ENCODE assay signal across 24 cellular contexts in the genomic region with DNA sequence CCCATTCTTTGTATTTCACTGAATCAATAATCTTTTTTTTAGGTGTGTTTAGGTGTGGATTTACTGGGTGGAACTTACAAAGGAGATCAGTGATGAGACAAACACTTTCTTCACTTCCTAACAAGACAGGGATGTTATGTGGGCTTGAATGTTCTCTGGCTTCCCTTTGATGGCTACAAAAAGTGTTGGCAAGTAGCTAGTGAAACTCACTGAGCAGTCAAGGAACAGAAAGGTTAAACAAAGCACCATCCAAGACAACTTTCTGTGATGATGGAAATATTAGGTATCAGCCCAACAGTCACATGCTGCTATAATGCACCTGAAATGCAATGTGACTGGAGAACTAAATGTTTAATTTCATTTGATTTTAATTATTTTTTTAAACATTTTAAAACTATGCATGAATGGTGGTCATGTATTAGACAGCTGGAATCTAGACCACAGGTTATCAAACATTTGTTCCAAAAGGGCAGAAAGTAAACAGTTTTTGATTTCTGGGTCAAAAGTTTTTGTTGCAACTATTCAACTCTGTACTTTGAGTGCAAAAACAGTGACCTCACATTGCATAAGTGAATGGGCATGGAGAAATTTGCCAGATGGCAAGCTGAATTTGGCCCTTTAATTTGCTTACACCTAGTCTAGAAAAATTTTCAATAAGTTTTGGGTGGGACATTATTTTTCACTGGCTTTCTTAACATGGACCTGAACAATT.
DNase-seq lines count a peak whose midpoint lies in the region; ATAC-seq and TF ChIP-seq lines count a peak whose summit lies in the region.
"Had no signal": no experiment of that assay in that cellular context is flagged by ENCODE, and none has a peak within 500 bp of the region (broad histone marks: within the 10 kb centered on the region; RNA-seq: fewer than 3 reads in every experiment).

No MANE protein-coding gene starts in this region.

- no peak for TF ChIP-seq RAD21 in HCT116 (IDR thresholded peaks at IDR 0.05; ENCODE audit: low read depth)

- H3K9me3 ChIP-seq in HCT116 (ENCODE audit: control insufficient read depth in 1 of 2, insufficient read depth in 1 of 2, low read depth in 1 of 2, low read length in 2 of 2), result no peaks in the 10 kb centered on the region
- no peaks in the 10 kb centered on the region for H3K9me3 ChIP-seq in MM.1S (replicated peaks; ENCODE audit: insufficient read depth, low read length)
- no peaks in the 10 kb centered on the region for H3K9me3 ChIP-seq in right lobe of liver
- H3K9me3 ChIP-seq: A549, BE2C had no signal

- H3K9me2 ChIP-seq in HCT116 (ENCODE audit: insufficient read depth) (no peaks in the 10 kb centered on the region), MM.1S (replicated peaks; ENCODE audit: insufficient read depth, low read length) (no peaks in the 10 kb centered on the region)

- H3K4me3 ChIP-seq in HCT116 (replicated peaks in 1 of 2; ENCODE audit: low read depth in 1 of 2, low read length in 2 of 2), result no peak overlapping the region
- H3K4me3 ChIP-seq in MM.1S (ENCODE audit: low read length), result no peak overlapping the region
- no peak overlapping the region for H3K4me3 ChIP-seq in right lobe of liver
- H3K4me3 ChIP-seq: A549; BLaER1 treated with 17β-estradiol and CSF1 and Interleukin-3, amounts not matched to agents 10 nM and 100 nM; GM12878 had no signal

- H3K4me2 ChIP-seq in HCT116 (ENCODE audit: low read length) (no peak overlapping the region), MM.1S (ENCODE audit: low read depth, low read length) (no peak overlapping the region)
- H3K4me2 ChIP-seq: A549; BLaER1 treated with 17β-estradiol and CSF1 and Interleukin-3, amounts not matched to agents 10 nM and 100 nM had no signal

- H3K27me3 ChIP-seq in HCT116 (ENCODE audit: insufficient read depth, low read length) (no peaks in the 10 kb centered on the region), MM.1S (replicated peaks; ENCODE audit: insufficient read depth, low read length) (no peaks in the 10 kb centered on the region), right lobe of liver (no peaks in the 10 kb centered on the region), foreskin keratinocyte (no peaks in the 10 kb centered on the region)
- H3K27me3 ChIP-seq: BE2C; BLaER1 treated with 17β-estradiol and CSF1 and Interleukin-3, amounts not matched to agents 10 nM and 100 nM had no signal

- no TSS peak for BruUV-seq in HCT116 (replicated peaks; lab: Mats Ljungman, UMichigan)

- H3K9ac ChIP-seq in HCT116 (ENCODE audit: low read length), result no peak overlapping the region
- H3K9ac ChIP-seq in MM.1S (ENCODE audit: low read length), result no peak overlapping the region
- H3K9ac ChIP-seq: BLaER1 treated with 17β-estradiol and CSF1 and Interleukin-3, amounts not matched to agents 10 nM and 100 nM had no signal

- TF ChIP-seq POLR2A in HCT116 (IDR thresholded peaks at IDR 0.05; ENCODE audit: borderline replicate concordance, extremely low read depth, insufficient read depth, insufficient read length) (no peak), right lobe of liver (IDR thresholded peaks at IDR 0.05) (no peak)

- TF ChIP-seq CTCF in HCT116 (IDR thresholded peaks at IDR 0.05 in 2 of 3, conservative IDR thresholded peaks at IDR 0.05 in 1 of 3; ENCODE audit: borderline replicate concordance in 1 of 3, insufficient read depth in 1 of 3, low read depth in 2 of 3, low read length in 2 of 3) (no peak), MM.1S (IDR thresholded peaks at IDR 0.05; ENCODE audit: low read length) (no peak), right lobe of liver (IDR thresholded peaks at IDR 0.05) (no peak), foreskin keratinocyte (conservative IDR thresholded peaks at IDR 0.05) (no peak)

- POLR2A ChIA-PET in HCT116 (lab: Charles Lee), result no interaction called here

- DNase-seq in HCT116 (ENCODE audit: low read depth, low spot score) (no peak), MM.1S (peak; percentile 9), left lobe of liver (ENCODE audit: low spot score) (no peak), right lobe of liver (peak in 1 of 3 donors; percentile 49), foreskin keratinocyte (no peak), NCI-H526 (lab: John Stamatoyannopoulos, UW) (no peak)
- DNase-seq: 8988T; ACHN; AML-193; BE2C; CD4-positive, alpha-beta T cell; CD8-positive, alpha-beta memory T cell; DMS 273 treated with DMSO at 0.1 percent for 48 hours; DMS79; EL; GDM1; GOT3; H7; HCEC 1CT had no signal

- H3K79me2 ChIP-seq in HCT116 (ENCODE audit: insufficient read depth, low read length), result no peaks in the 10 kb centered on the region
- H3K79me2 ChIP-seq in MM.1S (ENCODE audit: low read length), result no peaks in the 10 kb centered on the region

- H2AFZ ChIP-seq in HCT116 (ENCODE audit: low read depth, low read length, poor library complexity, severe bottlenecking) (peak overlapping the region; percentile 56), MM.1S (ENCODE audit: low read length) (no peak overlapping the region)

- H3K36me3 ChIP-seq in HCT116 (ENCODE audit: control insufficient read depth in 1 of 2, insufficient read depth in 2 of 2, low read length in 2 of 2), result no peaks in the 10 kb centered on the region
- no peaks in the 10 kb centered on the region for H3K36me3 ChIP-seq in MM.1S (replicated peaks; ENCODE audit: insufficient read depth, low read length)
- no peaks in the 10 kb centered on the region for H3K36me3 ChIP-seq in right lobe of liver
- H3K36me3 ChIP-seq: BE2C; BLaER1 treated with 17β-estradiol and CSF1 and Interleukin-3, amounts not matched to agents 10 nM and 100 nM had no signal

- ATAC-seq in HCT116, result no peak
- ATAC-seq in left lobe of liver, result peak; percentile 92
- peak; percentile 90 to 97 (median 94) for ATAC-seq in right lobe of liver
- ATAC-seq in GM18858 (IDR thresholded peaks at IDR 0.05; ENCODE audit: unreplicated experiment), result no peak
- ATAC-seq in foreskin keratinocyte, result no peak
- ATAC-seq in HG02840 (IDR thresholded peaks at IDR 0.05; ENCODE audit: low FRiP score, unreplicated experiment), result no peak
- ATAC-seq: A549, GM12878 had no signal

- H3K4me1 ChIP-seq in HCT116 (ENCODE audit: control insufficient read depth in 1 of 2, insufficient read depth in 2 of 2, low read length in 2 of 2) (no peaks in the 10 kb centered on the region), MM.1S (ENCODE audit: low read length) (no peaks in the 10 kb centered on the region), right lobe of liver (peaks cover 0 to 18% (median 4%) of the 10 kb centered on the region in 4 donors), foreskin keratinocyte (no peaks in the 10 kb centered on the region)
- H3K4me1 ChIP-seq: A549, BE2C had no signal

- CTCF ChIA-PET in HCT116 (lab: Charles Lee), result no interaction called here

- RAD21 ChIA-PET in HCT116 (lab: Charles Lee; ENCODE audit: low non-redundant PET in 1 of 2, low total read pairs in 2 of 2, uncharacterized antibody in 2 of 2, unreplicated experiment in 2 of 2), result no interaction called here

- intact Hi-C loops in HCT116 (cut with micrococcal nuclease), result no loop called here
- intact Hi-C loops in right lobe of liver (cut with DNase I), result no loop called here

- no peak overlapping the region for H3K27ac ChIP-seq in HCT116 (ENCODE audit: low read depth, low read length)
- no peak overlapping the region for H3K27ac ChIP-seq in MM.1S (ENCODE audit: low read length)
- H3K27ac ChIP-seq in right lobe of liver, result peak overlapping the region; percentile 19 to 68 (median 68)
- H3K27ac ChIP-seq in foreskin keratinocyte, result no peak overlapping the region
- H3K27ac ChIP-seq: A549; BLaER1 treated with 17β-estradiol and CSF1 and Interleukin-3, amounts not matched to agents 10 nM and 100 nM had no signal

- H4K20me1 ChIP-seq in HCT116 (ENCODE audit: insufficient read depth) (no peaks in the 10 kb centered on the region; the same call in 1 of the 2 replicates), MM.1S (ENCODE audit: insufficient read depth, low read length) (no peaks in the 10 kb centered on the region; the same call in 1 of the 2 replicates)
- H4K20me1 ChIP-seq: BLaER1 treated with 17β-estradiol and CSF1 and Interleukin-3, amounts not matched to agents 10 nM and 100 nM had no signal

- no peaks in the 10 kb centered on the region for H3F3A ChIP-seq in MM.1S (ENCODE audit: insufficient read depth, low read length)

TF ChIP-seq in HCT116, 20 proteins besides CTCF, POLR2A, EP300 and RAD21:
- no peak for TF ChIP-seq CBX3 (IDR thresholded peaks at IDR 0.05; ENCODE audit: low read depth)
- TF ChIP-seq SP1 (IDR thresholded peaks at IDR 0.05; ENCODE audit: low read depth), result no peak
- no peak for TF ChIP-seq YY1 (IDR thresholded peaks at IDR 0.05; ENCODE audit: extremely low read depth, insufficient replicate concordance, low read depth, low read length)

Comparison
In these comparisons a context has a peak if more than half of its experiments do, and no peak if none do; other contexts are left out.
1. ATAC-seq: peak in left lobe of liver (single experiment) and right lobe of liver (4 of 4); none in HCT116 (single experiment), GM18858 (single experiment), foreskin keratinocyte (single experiment) and HG02840 (single experiment).
2. H3K27ac ChIP-seq: peak in right lobe of liver (3 of 3); none in HCT116 (single experiment), MM.1S (single experiment) and foreskin keratinocyte (single experiment).